Comparison of ENCODE assay signal across 22 cellular contexts in genomic region chr3:16432714-16433113, GRCh38.
DNase-seq lines count a peak whose midpoint lies in the region; ATAC-seq, FAIRE-seq and TF ChIP-seq lines count a peak whose summit lies in the region.
"Had no signal": no experiment of that assay in that cellular context is flagged by ENCODE, and none has a peak within 500 bp of the region (broad histone marks: within the 10 kb centered on the region; RNA-seq: fewer than 3 reads in every experiment).

No MANE protein-coding gene starts in this region.

- peak; percentile 55 for TF ChIP-seq POLR2A in GM12891 (IDR thresholded peaks at IDR 0.05; ENCODE audit: low read depth, low read length)

- H3K36me3 Mint-ChIP-seq in activated B cell treated with CpG ODN at 0.5 μM for 24 hours (ENCODE audit: low read depth) = peaks cover 61% of the 10 kb centered on the region
- H3K36me3 Mint-ChIP-seq in activated naive CD4-positive, alpha-beta T cell treated with anti-CD3 and anti-CD28 coated beads, Interleukin-2, amount 50 U/mL, for 72 hours = peaks cover 27 to 55% of the 10 kb centered on the region in 2 donors

- no peaks in the 10 kb centered on the region for H3K9me3 Mint-ChIP-seq in activated B cell treated with CpG ODN at 0.5 μM for 24 hours
- H3K9me3 Mint-ChIP-seq in activated naive CD4-positive, alpha-beta T cell treated with anti-CD3 and anti-CD28 coated beads, Interleukin-2, amount 50 U/mL, for 72 hours = peaks cover 0 to 5% of the 10 kb centered on the region in 2 donors
- H3K9me3 Mint-ChIP-seq: activated CD4-positive, alpha-beta T cell treated with anti-CD3 and anti-CD28 coated beads, Interleukin-2, amount 10 ng/mL, durations not matched to agents 7 days and 5 days; activated naive CD8-positive, alpha-beta T cell treated with anti-CD3 and anti-CD28 coated beads, Interleukin-2, amount 10 ng/mL, durations not matched to agents 7 days and 5 days had no signal

- intact Hi-C loops in activated B cell treated with CpG ODN at 0.5 μM for 24 hours (cut with micrococcal nuclease) = loop anchor here (1.0 to 5.0 kb wide), 3 partner anchors 35 to 455 kb away; no protein-coding TSS in a partner anchor

- POLR2A ChIA-PET in activated B cell treated with CpG ODN at 0.5 μM for 24 hours (lab: Charles Lee) = interaction anchor here (0.7 to 5.0 kb wide), 7 partner anchors 15 to 83 kb away, joined by 4 to 144 read pairs (median 5); partner anchors contain the start of gene RFTN1

- peak overlapping the region; percentile 76 for H3K27ac Mint-ChIP-seq in activated B cell treated with CpG ODN at 0.5 μM for 24 hours
- H3K27ac Mint-ChIP-seq in activated naive CD4-positive, alpha-beta T cell treated with anti-CD3 and anti-CD28 coated beads, Interleukin-2, amount 50 U/mL, for 72 hours = no peak overlapping the region
- H3K27ac Mint-ChIP-seq: activated CD4-positive, alpha-beta T cell treated with anti-CD3 and anti-CD28 coated beads, Interleukin-2, amount 10 ng/mL, durations not matched to agents 7 days and 5 days; activated naive CD8-positive, alpha-beta T cell treated with anti-CD3 and anti-CD28 coated beads, Interleukin-2, amount 10 ng/mL, durations not matched to agents 7 days and 5 days had no signal

- no peak for TF ChIP-seq CTCF in activated B cell treated with CpG ODN at 0.5 μM for 24 hours (IDR thresholded peaks at IDR 0.05)

- no peak for DNase-seq in GM12891 (ENCODE audit: insufficient read length, low spot score)
- no peak for DNase-seq in GM19239 (ENCODE audit: insufficient read length, low spot score)
- DNase-seq in activated B cell treated with CpG ODN at 0.5 μM for 24 hours = no peak
- DNase-seq in activated naive CD4-positive, alpha-beta T cell treated with anti-CD3 and anti-CD28 coated beads, Interleukin-2, amount 50 U/mL, for 72 hours (ENCODE audit: low spot score in 2 of 2) = no peak
- DNase-seq: activated CD4-positive, alpha-beta T cell treated with anti-CD3 and anti-CD28 coated beads, Interleukin-2, amount 10 ng/mL, durations not matched to agents 7 days and 5 days; activated naive CD8-positive, alpha-beta T cell treated with anti-CD3 and anti-CD28 coated beads, Interleukin-2, amount 10 ng/mL, durations not matched to agents 7 days and 5 days; activated T-cell treated with anti-CD3 and anti-CD28 coated beads for 4 hours; AML-193; dermis blood vessel endothelial cell; GDM1; NCI-H146; NCI-H446 treated with DMSO at 0.1 percent for 48 hours; ovary; stimulated activated CD4-positive, alpha-beta T cell treated with anti-CD3 and anti-CD28 coated beads, Interleukin-2, amount 100 ng/mL, for 24 hours; T1000; testis had no signal

- CTCF ChIA-PET in activated B cell treated with CpG ODN at 0.5 μM for 24 hours (lab: Charles Lee) = interaction anchor here (2.9 kb wide), 1 partner anchor 79 kb away, joined by 10 read pairs; no protein-coding TSS in a partner anchor

- FAIRE-seq in GM12891 (lab: Jason Lieb, UNC) (peak; percentile 91), GM19239 (lab: Jason Lieb, UNC) (peak; percentile 90)
- FAIRE-seq: bronchial epithelial cell, D721Med had no signal

- ATAC-seq in HG03095 (IDR thresholded peaks at IDR 0.05; ENCODE audit: unreplicated experiment) = peak; percentile 24
- no peak for ATAC-seq in activated B cell treated with CpG ODN at 0.5 μM for 24 hours (ENCODE audit: low read depth)
- no peak for ATAC-seq in GM21723 (IDR thresholded peaks at IDR 0.05; ENCODE audit: unreplicated experiment)
- no peak for ATAC-seq in GM19467 (IDR thresholded peaks at IDR 0.05; ENCODE audit: unreplicated experiment)
- no peak for ATAC-seq in activated naive CD4-positive, alpha-beta T cell treated with anti-CD3 and anti-CD28 coated beads, Interleukin-2, amount 50 U/mL, for 72 hours
- ATAC-seq: sciatic nerve had no signal

- H3K4me1 Mint-ChIP-seq in activated B cell treated with CpG ODN at 0.5 μM for 24 hours = peaks cover 64% of the 10 kb centered on the region
- H3K4me1 Mint-ChIP-seq: activated naive CD8-positive, alpha-beta T cell treated with anti-CD3 and anti-CD28 coated beads, Interleukin-2, amount 10 ng/mL, durations not matched to agents 7 days and 5 days had no signal

- peak overlapping the region; percentile 9 for H3K4me3 Mint-ChIP-seq in activated B cell treated with CpG ODN at 0.5 μM for 24 hours
- H3K4me3 Mint-ChIP-seq: activated CD4-positive, alpha-beta T cell treated with anti-CD3 and anti-CD28 coated beads, Interleukin-2, amount 10 ng/mL, durations not matched to agents 7 days and 5 days; activated naive CD8-positive, alpha-beta T cell treated with anti-CD3 and anti-CD28 coated beads, Interleukin-2, amount 10 ng/mL, durations not matched to agents 7 days and 5 days had no signal

- H3K27me3 Mint-ChIP-seq in activated B cell treated with CpG ODN at 0.5 μM for 24 hours = no peaks in the 10 kb centered on the region
- H3K27me3 Mint-ChIP-seq: activated CD4-positive, alpha-beta T cell treated with anti-CD3 and anti-CD28 coated beads, Interleukin-2, amount 10 ng/mL, durations not matched to agents 7 days and 5 days; activated naive CD8-positive, alpha-beta T cell treated with anti-CD3 and anti-CD28 coated beads, Interleukin-2, amount 10 ng/mL, durations not matched to agents 7 days and 5 days had no signal

TF ChIP-seq in GM12891, 5 proteins besides CTCF, POLR2A, EP300 and RAD21:
- TF ChIP-seq POU2F2 (IDR thresholded peaks at IDR 0.05; ENCODE audit: low read depth, low read length) (no peak), SPI1 (IDR thresholded peaks at IDR 0.05; ENCODE audit: low read depth, low read length) (no peak), POLR2AphosphoS5 (IDR thresholded peaks at IDR 0.05; ENCODE audit: low read depth, low read length) (no peak; the same call in 1 of the 2 replicates), PAX5 (IDR thresholded peaks at IDR 0.05; ENCODE audit: insufficient read depth, low read length, severe bottlenecking) (no peak), TAF1 (IDR thresholded peaks at IDR 0.05; ENCODE audit: low read depth, low read length) (no peak)
